ENCODE assay signal across 10 cellular contexts in the genomic region with DNA sequence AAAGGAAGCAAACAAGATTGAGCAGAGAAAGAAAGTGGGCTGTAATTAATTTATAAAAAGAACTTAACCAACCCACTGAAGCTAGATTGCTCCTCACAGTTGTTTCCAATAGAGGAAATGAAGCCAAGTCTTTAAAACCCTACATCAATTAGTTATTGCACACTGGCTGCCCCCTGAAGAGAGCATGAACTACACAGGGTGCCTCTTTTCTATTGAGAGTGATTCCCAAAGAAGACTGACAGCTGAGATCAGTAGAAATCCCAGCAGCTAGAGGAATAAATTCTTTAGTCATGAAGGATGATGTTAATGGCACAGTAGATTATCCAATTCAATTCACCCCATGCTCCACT. TPM values are rescaled to one million over a fixed set of nuclear protein-coding genes. Genes with fewer than 3 reads are reported as not detected.
A peak's percentile ranks its signal among the peaks of the same experiment; 100 is the strongest.
DNase-seq lines count a peak whose midpoint lies in the region; ATAC-seq and TF ChIP-seq lines count a peak whose summit lies in the region.
"Had no signal": no experiment of that assay in that cellular context is flagged by ENCODE, and none has a peak within 500 bp of the region (broad histone marks: within the 10 kb centered on the region; RNA-seq: fewer than 3 reads in every experiment).

No MANE protein-coding gene starts in this region.

- no peaks in the 10 kb centered on the region for H4K20me1 ChIP-seq in neural progenitor cell (ENCODE audit: low read depth)

- TF ChIP-seq CTCF in neural progenitor cell (IDR thresholded peaks at IDR 0.05): no peak

- H3K4me3 Mint-ChIP-seq in T-helper 2 cell treated with Interferon-gamma antibody and Interleukin-4, amounts not matched to agents 5 μg/mL and 100 μg/mL, for 36 hours: peak overlapping the region; percentile 75
- H3K4me3 Mint-ChIP-seq in neural progenitor cell: no peak overlapping the region
- H3K4me3 Mint-ChIP-seq: nephron had no signal

- no peak overlapping the region for H2AFZ ChIP-seq in neural progenitor cell (replicated peaks)

- ATAC-seq in GM21723 (IDR thresholded peaks at IDR 0.05; ENCODE audit: unreplicated experiment) (peak; percentile 52), HG03521 (IDR thresholded peaks at IDR 0.05; ENCODE audit: unreplicated experiment) (peak; percentile 30)

- H3K27ac Mint-ChIP-seq in T-helper 2 cell treated with Interferon-gamma antibody and Interleukin-4, amounts not matched to agents 5 μg/mL and 100 μg/mL, for 36 hours: peak overlapping the region; percentile 97
- H3K27ac Mint-ChIP-seq in neural progenitor cell: no peak overlapping the region
- H3K27ac Mint-ChIP-seq: nephron had no signal

- H3K36me3 ChIP-seq in neural progenitor cell: no peaks in the 10 kb centered on the region

- peaks cover 5% of the 10 kb centered on the region for H3K4me1 ChIP-seq in neural progenitor cell

- no peak for DNase-seq in T-helper 2 cell treated with Interferon-gamma antibody and Interleukin-4, amounts not matched to agents 5 μg/mL and 100 μg/mL, for 36 hours (ENCODE audit: low spot score)
- DNase-seq in T-helper 2 cell (no peak), neural progenitor cell (ENCODE audit: low spot score) (no peak), T1000 (lab: John Stamatoyannopoulos, UW) (no peak), NCI-H2227 treated with DMSO at 0.1 percent for 48 hours (lab: John Stamatoyannopoulos, UW) (no peak), T-helper 9 cell (no peak)
- DNase-seq: activated CD4-positive, alpha-beta T cell treated with anti-CD3 and anti-CD28 coated beads, Interleukin-2, amount 50 U/mL, for 48 hours had no signal

- peak overlapping the region; percentile 12 for H3K27ac ChIP-seq in neural progenitor cell

- H3K4me3 ChIP-seq in neural progenitor cell: no peak overlapping the region

- H3K9me3 Mint-ChIP-seq in T-helper 2 cell treated with Interferon-gamma antibody and Interleukin-4, amounts not matched to agents 5 μg/mL and 100 μg/mL, for 36 hours: no peaks in the 10 kb centered on the region
- no peaks in the 10 kb centered on the region for H3K9me3 Mint-ChIP-seq in neural progenitor cell
- H3K9me3 Mint-ChIP-seq: nephron had no signal

- peaks cover 16% of the 10 kb centered on the region for H3K36me3 Mint-ChIP-seq in T-helper 2 cell treated with Interferon-gamma antibody and Interleukin-4, amounts not matched to agents 5 μg/mL and 100 μg/mL, for 36 hours (ENCODE audit: low read depth)
- no peaks in the 10 kb centered on the region for H3K36me3 Mint-ChIP-seq in neural progenitor cell

- H3K27me3 ChIP-seq in neural progenitor cell: no peaks in the 10 kb centered on the region

- no peaks in the 10 kb centered on the region for H3K79me2 ChIP-seq in neural progenitor cell (ENCODE audit: low read depth)

- H3K4me1 Mint-ChIP-seq in T-helper 2 cell treated with Interferon-gamma antibody and Interleukin-4, amounts not matched to agents 5 μg/mL and 100 μg/mL, for 36 hours (ENCODE audit: low read depth): peaks cover 28% of the 10 kb centered on the region
- H3K4me1 Mint-ChIP-seq in neural progenitor cell: peaks cover 14% of the 10 kb centered on the region

- H3F3A ChIP-seq in neural progenitor cell (ENCODE audit: low read depth): no peaks in the 10 kb centered on the region

- no peaks in the 10 kb centered on the region for H3K27me3 Mint-ChIP-seq in T-helper 2 cell treated with Interferon-gamma antibody and Interleukin-4, amounts not matched to agents 5 μg/mL and 100 μg/mL, for 36 hours (ENCODE audit: low read depth)
- H3K27me3 Mint-ChIP-seq in neural progenitor cell (ENCODE audit: insufficient read depth, low read depth): no peaks in the 10 kb centered on the region

- H3K9ac ChIP-seq in neural progenitor cell: no peak overlapping the region

- no peak overlapping the region for H3K4me2 ChIP-seq in neural progenitor cell

- H3K9me3 ChIP-seq in neural progenitor cell (ENCODE audit: low read depth): no peaks in the 10 kb centered on the region

RNA-seq across cellular contexts. Expression of gene USP15, which starts 8.6 kb away (rescaled TPM):
- 29.6 and 36.0 TPM in 2 replicates for total RNA-seq in neural progenitor cell (ENCODE audit: low replicate concordance)
